In the genomic region with DNA sequence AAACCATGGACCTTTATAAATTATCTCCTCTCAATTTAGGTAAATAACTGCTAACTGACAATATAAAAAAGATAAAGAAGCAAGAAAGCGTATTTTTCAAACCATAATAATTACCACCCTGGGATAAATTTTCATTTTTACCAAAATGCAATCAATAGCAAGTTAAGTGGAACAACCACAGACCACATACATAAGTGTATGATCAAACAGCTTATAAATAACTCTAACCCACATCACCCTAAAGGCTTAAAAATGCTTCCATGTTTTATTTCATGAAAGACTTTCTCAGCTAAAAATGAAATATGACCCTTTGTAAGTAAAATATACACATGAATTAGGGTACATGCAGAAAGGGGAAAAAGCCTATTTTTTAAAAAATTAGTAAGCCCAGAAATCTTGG, we compare ENCODE assay signal across 29 cellular contexts.
"Had no signal": no experiment of that assay in that cellular context is flagged by ENCODE, and none has a peak within 500 bp of the region (broad histone marks: within the 10 kb centered on the region; RNA-seq: fewer than 3 reads in every experiment).

No MANE protein-coding gene starts in this region.

- H3K27me3 ChIP-seq: ascending aorta, cardiac muscle cell, dorsolateral prefrontal cortex, gastrocnemius medialis, stomach, thyroid gland, upper lobe of left lung, vagina had no signal

- H3K36me3 ChIP-seq: ascending aorta, cardiac muscle cell, gastrocnemius medialis, left ventricle myocardium inferior, stomach, thyroid gland, upper lobe of left lung, vagina had no signal

- ATAC-seq: gastrocnemius medialis; mucosa of descending colon; natural killer cell treated with Interleukin-12 subunit alpha and Interleukin-12 subunit beta and Interleukin-15 and Interleukin-18, amount 100 ng/mL, for 72 hours; right cardiac atrium; stimulated activated naive B cell treated with anti-CD40 and anti-IgM and Interleukin-4, amounts not matched to agents 10 μg/mL and 1 μg/mL and 100 μg/mL, for 72 hours had no signal

- H3K4me3 Mint-ChIP-seq: activated CD4-positive, alpha-beta memory T cell treated with anti-CD3 and anti-CD28 coated beads for 36 hours; activated CD4-positive, alpha-beta T cell treated with anti-CD3 and anti-CD28 coated beads, Interleukin-2, amount 10 ng/mL, durations not matched to agents 24 days and 14 days; activated naive CD4-positive, alpha-beta T cell treated with anti-CD3 and anti-CD28 coated beads, Interleukin-2, amount 10 ng/mL, durations not matched to agents 7 days and 5 days; activated naive CD8-positive, alpha-beta T cell treated with anti-CD3 and anti-CD28 coated beads, Interleukin-2, amount 10 ng/mL, durations not matched to agents 7 days and 5 days; brain; natural killer cell treated with Interleukin-12 subunit alpha and Interleukin-12 subunit beta and Interleukin-15 and Interleukin-18, amount 100 ng/mL, for 72 hours; stimulated activated naive B cell treated with anti-CD40 and anti-IgM and Interleukin-4, amounts not matched to agents 10 μg/mL and 1 μg/mL and 100 μg/mL, for 72 hours had no signal

- H3K27me3 Mint-ChIP-seq: activated CD4-positive, alpha-beta memory T cell treated with anti-CD3 and anti-CD28 coated beads for 36 hours; activated CD4-positive, alpha-beta T cell treated with anti-CD3 and anti-CD28 coated beads, Interleukin-2, amount 10 ng/mL, durations not matched to agents 24 days and 14 days; activated naive CD4-positive, alpha-beta T cell treated with anti-CD3 and anti-CD28 coated beads, Interleukin-2, amount 10 ng/mL, durations not matched to agents 7 days and 5 days; activated naive CD8-positive, alpha-beta T cell treated with anti-CD3 and anti-CD28 coated beads, Interleukin-2, amount 10 ng/mL, durations not matched to agents 7 days and 5 days; brain; natural killer cell treated with Interleukin-12 subunit alpha and Interleukin-12 subunit beta and Interleukin-15 and Interleukin-18, amount 100 ng/mL, for 72 hours; stimulated activated naive B cell treated with anti-CD40 and anti-IgM and Interleukin-4, amounts not matched to agents 10 μg/mL and 1 μg/mL and 100 μg/mL, for 72 hours had no signal

- H3K27ac Mint-ChIP-seq: activated CD4-positive, alpha-beta memory T cell treated with anti-CD3 and anti-CD28 coated beads for 36 hours; activated CD4-positive, alpha-beta T cell treated with anti-CD3 and anti-CD28 coated beads, Interleukin-2, amount 10 ng/mL, durations not matched to agents 24 days and 14 days; activated naive CD4-positive, alpha-beta T cell treated with anti-CD3 and anti-CD28 coated beads, Interleukin-2, amount 10 ng/mL, durations not matched to agents 7 days and 5 days; activated naive CD8-positive, alpha-beta T cell treated with anti-CD3 and anti-CD28 coated beads, Interleukin-2, amount 10 ng/mL, durations not matched to agents 7 days and 5 days; brain; natural killer cell treated with Interleukin-12 subunit alpha and Interleukin-12 subunit beta and Interleukin-15 and Interleukin-18, amount 100 ng/mL, for 72 hours; stimulated activated naive B cell treated with anti-CD40 and anti-IgM and Interleukin-4, amounts not matched to agents 10 μg/mL and 1 μg/mL and 100 μg/mL, for 72 hours had no signal

- H3K9me3 Mint-ChIP-seq: activated CD4-positive, alpha-beta memory T cell treated with anti-CD3 and anti-CD28 coated beads for 36 hours; activated CD4-positive, alpha-beta T cell treated with anti-CD3 and anti-CD28 coated beads, Interleukin-2, amount 10 ng/mL, durations not matched to agents 24 days and 14 days; activated naive CD4-positive, alpha-beta T cell treated with anti-CD3 and anti-CD28 coated beads, Interleukin-2, amount 10 ng/mL, durations not matched to agents 7 days and 5 days; natural killer cell treated with Interleukin-12 subunit alpha and Interleukin-12 subunit beta and Interleukin-15 and Interleukin-18, amount 100 ng/mL, for 72 hours; stimulated activated naive B cell treated with anti-CD40 and anti-IgM and Interleukin-4, amounts not matched to agents 10 μg/mL and 1 μg/mL and 100 μg/mL, for 72 hours had no signal

- H3K4me3 ChIP-seq: ascending aorta, cardiac muscle cell, coronary artery, dorsolateral prefrontal cortex, gastrocnemius medialis, left ventricle myocardium inferior, lung, mucosa of descending colon, stomach, thyroid gland, upper lobe of left lung, vagina had no signal

- H3K27ac ChIP-seq: ascending aorta, cardiac muscle cell, coronary artery, gastrocnemius medialis, left ventricle myocardium inferior, stomach, thyroid gland, upper lobe of left lung, vagina had no signal

- DNase-seq: activated CD4-positive, alpha-beta memory T cell treated with anti-CD3 and anti-CD28 coated beads for 36 hours; activated CD4-positive, CD25-positive, alpha-beta regulatory T cell treated with anti-CD3 and anti-CD28 coated beads, Interleukin-2, amount 50 U/mL, for 72 hours; activated CD8-positive, alpha-beta memory T cell treated with anti-CD3 and anti-CD28 coated beads, Interleukin-2, amount 50 U/mL, for 4 hours; activated gamma-delta T cell; activated naive CD4-positive, alpha-beta T cell treated with anti-CD3 and anti-CD28 coated beads, Interleukin-2, amount 10 ng/mL, durations not matched to agents 7 days and 5 days; activated naive CD8-positive, alpha-beta T cell treated with anti-CD3 and anti-CD28 coated beads, Interleukin-2, amount 10 ng/mL, durations not matched to agents 7 days and 5 days; activated T-cell treated with anti-CD3 and anti-CD28 coated beads, Interleukin-2, amount 50 U/mL, for 1 hour; dorsolateral prefrontal cortex; effector memory CD4-positive, alpha-beta T cell; gastrocnemius medialis; glutamatergic neuron; islet precursor cell; left ventricle myocardium inferior; mucosa of descending colon; right cardiac atrium; stimulated activated CD4-positive, alpha-beta T cell treated with anti-CD3 and anti-CD28 coated beads, Interleukin-15, amount 100 ng/mL, for 24 hours; stimulated activated CD4-positive, alpha-beta T cell treated with anti-CD3 and anti-CD28 coated beads, Interleukin-2, amount 100 ng/mL, for 24 hours; stimulated activated naive B cell treated with anti-CD40 and anti-IgM and Interleukin-4, amounts not matched to agents 10 μg/mL and 1 μg/mL and 100 μg/mL, for 72 hours; stomach; thyroid gland; upper lobe of left lung had no signal

- H3K36me3 Mint-ChIP-seq: activated naive CD4-positive, alpha-beta T cell treated with anti-CD3 and anti-CD28 coated beads, Interleukin-2, amount 10 ng/mL, durations not matched to agents 7 days and 5 days; natural killer cell treated with Interleukin-12 subunit alpha and Interleukin-12 subunit beta and Interleukin-15 and Interleukin-18, amount 100 ng/mL, for 72 hours had no signal
